Comparison of ENCODE assay signal across 1 cellular context in the genomic region with DNA sequence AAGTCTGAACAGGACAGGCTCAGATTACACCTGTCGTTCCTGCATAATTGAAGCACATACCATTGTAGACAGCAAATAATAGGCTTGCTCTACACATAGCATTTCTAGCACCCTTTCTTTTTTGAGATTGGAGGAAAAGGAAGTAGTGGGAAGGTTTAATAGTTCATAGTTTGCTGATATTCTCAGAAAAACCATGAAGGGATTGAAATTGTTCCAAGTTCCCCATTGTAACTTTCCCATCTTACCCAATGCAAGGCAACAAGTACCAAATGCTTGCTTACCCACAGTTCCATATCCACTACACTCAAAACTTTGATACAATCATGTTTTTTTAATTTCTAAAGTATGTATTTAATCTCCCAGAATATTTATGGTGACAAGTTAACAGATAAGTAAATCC.
A peak's percentile ranks its signal among the peaks of the same experiment; 100 is the strongest.
TF ChIP-seq lines count a peak whose summit lies in the region.

No MANE protein-coding gene starts in this region.

TF ChIP-seq in K562, 482 proteins besides CTCF, POLR2A, EP300 and RAD21:
- TF ChIP-seq PTTG1 (tag; IDR thresholded peaks at IDR 0.05; ENCODE audit: low read depth): no peak
- TF ChIP-seq IRF2 (CRISPR knock-in tag; IDR thresholded peaks at IDR 0.05): no peak
- no peak for TF ChIP-seq SLC30A9 (CRISPR knock-in tag; IDR thresholded peaks at IDR 0.05)
- TF ChIP-seq ZBTB34 (CRISPR knock-in tag; IDR thresholded peaks at IDR 0.05): no peak
- no peak for TF ChIP-seq BRD4 (IDR thresholded peaks at IDR 0.05)
- TF ChIP-seq HDAC3 (IDR thresholded peaks at IDR 0.05; ENCODE audit: borderline replicate concordance, partially characterized antibody): no peak
- TF ChIP-seq, protein P1, sequence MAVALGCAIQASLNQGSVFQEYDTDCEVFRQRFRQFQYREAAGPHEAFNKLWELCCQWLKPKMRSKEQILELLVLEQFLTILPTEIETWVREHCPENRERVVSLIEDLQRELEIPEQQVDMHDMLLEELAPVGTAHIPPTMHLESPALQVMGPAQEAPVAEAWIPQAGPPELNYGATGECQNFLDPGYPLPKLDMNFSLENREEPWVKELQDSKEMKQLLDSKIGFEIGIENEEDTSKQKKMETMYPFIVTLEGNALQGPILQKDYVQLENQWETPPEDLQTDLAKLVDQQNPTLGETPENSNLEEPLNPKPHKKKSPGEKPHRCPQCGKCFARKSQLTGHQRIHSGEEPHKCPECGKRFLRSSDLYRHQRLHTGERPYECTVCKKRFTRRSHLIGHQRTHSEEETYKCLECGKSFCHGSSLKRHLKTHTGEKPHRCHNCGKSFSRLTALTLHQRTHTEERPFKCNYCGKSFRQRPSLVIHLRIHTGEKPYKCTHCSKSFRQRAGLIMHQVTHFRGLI (CRISPR knock-in tag; IDR thresholded peaks at IDR 0.05): 0 out of 2 replicates have a peak, but pooled peaks have one; percentile 9
- TF ChIP-seq TFAM (CRISPR knock-in tag; conservative IDR thresholded peaks at IDR 0.05): no peak
- TF ChIP-seq CREB5 (CRISPR knock-in tag; IDR thresholded peaks at IDR 0.05): no peak
- no peak for TF ChIP-seq HDAC6 (IDR thresholded peaks at IDR 0.05; ENCODE audit: low read depth, low read length)
- TF ChIP-seq XRCC3 (IDR thresholded peaks at IDR 0.05): no peak
- TF ChIP-seq HOXB6 (CRISPR knock-in tag; IDR thresholded peaks at IDR 0.05; ENCODE audit: borderline replicate concordance): no peak
- no peak for TF ChIP-seq ZNF445 (CRISPR knock-in tag; IDR thresholded peaks at IDR 0.05; ENCODE audit: low read depth)
- no peak for TF ChIP-seq MYNN (IDR thresholded peaks at IDR 0.05)
- no peak for TF ChIP-seq MYNN (CRISPR knock-in tag; IDR thresholded peaks at IDR 0.05)
- no peak for TF ChIP-seq HDAC2 (IDR thresholded peaks at IDR 0.05)
- no peak for TF ChIP-seq NKRF (IDR thresholded peaks at IDR 0.05; ENCODE audit: borderline replicate concordance)
- 0 out of 2 replicates have a peak, but pooled peaks have one; percentile 45 for TF ChIP-seq AFF4 (CRISPR knock-in tag; IDR thresholded peaks at IDR 0.05)
- no peak for TF ChIP-seq NELFE (IDR thresholded peaks at IDR 0.05; ENCODE audit: insufficient read depth, insufficient read length)
